ENCODE assay signal across 1 cellular context in genomic region chr1:209697082-209697481, GRCh38.
TF ChIP-seq lines count a peak whose summit lies in the region.

No MANE protein-coding gene starts in this region.

TF ChIP-seq in K562, 482 proteins besides CTCF, POLR2A, EP300 and RAD21:
- no peak for TF ChIP-seq ZNF668 (CRISPR knock-in tag; IDR thresholded peaks at IDR 0.05)
- peak; percentile 64; the same call in 1 of the 2 replicates for TF ChIP-seq ZKSCAN8 (CRISPR knock-in tag; IDR thresholded peaks at IDR 0.05)
TF ChIP-seq in K562: peak in this region for 1.
